15 cellular contexts compared by ENCODE assay signal in the genomic region with DNA sequence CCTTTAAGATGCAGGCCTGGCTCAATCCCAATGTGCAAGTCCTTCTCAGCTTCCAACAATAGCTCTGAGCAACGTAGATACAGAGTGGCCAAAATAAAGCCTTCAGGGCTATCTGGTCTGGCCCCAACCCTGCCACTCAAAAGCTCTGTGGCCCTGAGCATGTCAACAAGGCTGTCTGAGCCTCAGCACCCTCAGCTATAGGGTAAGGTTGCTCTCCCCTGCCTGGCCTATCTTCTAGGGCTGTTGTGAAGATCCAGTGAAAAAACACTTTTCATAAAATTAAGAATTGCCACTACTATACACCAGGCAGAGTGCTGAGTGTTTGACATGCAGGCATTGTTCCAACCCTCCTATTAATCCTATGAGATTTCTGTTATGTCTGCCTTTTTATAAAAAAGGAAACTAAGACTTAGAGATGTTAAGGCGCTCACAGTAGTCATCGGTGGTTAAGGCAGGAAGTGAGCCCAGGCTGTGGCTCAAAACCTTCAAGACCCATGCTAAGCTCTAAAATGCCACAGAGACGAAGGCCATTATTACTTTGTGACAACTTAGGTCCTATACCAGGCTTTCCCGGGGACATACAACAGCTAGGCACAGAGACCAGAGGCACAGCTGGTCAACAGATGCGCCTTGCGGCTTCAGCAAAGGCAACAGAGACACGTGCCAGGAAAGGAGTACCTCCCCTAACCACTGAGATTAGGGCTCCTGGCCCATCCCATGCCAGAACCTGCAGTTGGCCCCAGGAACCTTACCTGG. TPM values are rescaled to one million over a fixed set of nuclear protein-coding genes. Genes with fewer than 3 reads are reported as not detected.
DNase-seq lines count a peak whose midpoint lies in the region; ATAC-seq, FAIRE-seq and TF ChIP-seq lines count a peak whose summit lies in the region.
"Had no signal": no experiment of that assay in that cellular context is flagged by ENCODE, and none has a peak within 500 bp of the region (broad histone marks: within the 10 kb centered on the region; RNA-seq: fewer than 3 reads in every experiment).

No MANE protein-coding gene starts in this region.

- FAIRE-seq in urothelium cell line (lab: Jason Lieb, UNC): no peak

- no peak for TF ChIP-seq CTCF in brain (conservative IDR thresholded peaks at IDR 0.05)

- peak overlapping the region in 4 of 5 experiments; percentile 29 to 71 (median 60) for H3K27ac Mint-ChIP-seq in brain
- H3K27ac Mint-ChIP-seq: mesothelial cell of epicardium had no signal

- peak overlapping the region in 2 of 5 experiments; percentile 15 to 51 for H3K4me3 Mint-ChIP-seq in brain
- H3K4me3 Mint-ChIP-seq: mesothelial cell of epicardium had no signal

- no peaks in the 10 kb centered on the region for H3K9me3 Mint-ChIP-seq in brain
- H3K9me3 Mint-ChIP-seq: mesothelial cell of epicardium had no signal

- peaks cover 43% of the 10 kb centered on the region for H3K4me1 Mint-ChIP-seq in brain

- H3K4me3 ChIP-seq in skin epidermis: no peak overlapping the region
- H3K4me3 ChIP-seq: suprapubic skin had no signal

- ATAC-seq in GM19328 (IDR thresholded peaks at IDR 0.05; ENCODE audit: unreplicated experiment): no peak

- peak; percentile 36 for DNase-seq in DMS 273 (lab: John Stamatoyannopoulos, UW; ENCODE audit: unreplicated experiment)
- no peak for DNase-seq in DMS 273 treated with DMSO at 0.1 percent for 48 hours (lab: John Stamatoyannopoulos, UW)
- peak; percentile 88 for DNase-seq in MV-4-11 (lab: John Stamatoyannopoulos, UW)
- DNase-seq in urothelium cell line (ENCODE audit: low spot score): no peak
- no peak for DNase-seq in amygdala (lab: John Stamatoyannopoulos, UW)
- DNase-seq: activated CD4-positive, CD25-positive, alpha-beta regulatory T cell; DMS153; KG1; NCI-H82 had no signal

- H3K27ac ChIP-seq in skin epidermis: peak overlapping the region in 11 of 21 experiments; percentile 14 to 66 (median 30)
- H3K27ac ChIP-seq: 22Rv1, suprapubic skin had no signal

- no peaks in the 10 kb centered on the region for H3K27me3 Mint-ChIP-seq in brain

- peaks cover 74% of the 10 kb centered on the region for H3K36me3 Mint-ChIP-seq in brain

RNA-seq across cellular contexts. Expression of gene POLG, which starts 5.1 kb away (rescaled TPM):
- 36.8 TPM for polyA plus RNA-seq in brain (ENCODE audit: insufficient read depth, low read depth, low replicate concordance)

Comparison
In these comparisons a context has a peak if more than half of its experiments do, and no peak if none do; other contexts are left out.
1. DNase-seq: peak in DMS 273 (single experiment) and MV-4-11 (single experiment); none in DMS 273 treated with DMSO at 0.1 percent for 48 hours (single experiment), urothelium cell line (single experiment) and amygdala (0 of 56).